8 cellular contexts compared by ENCODE assay signal in genomic region chr19:45451181-45451849, GRCh38. TPM values are rescaled to one million over a fixed set of nuclear protein-coding genes. Genes with fewer than 3 reads are reported as not detected.
DNase-seq lines count a peak whose midpoint lies in the region; ATAC-seq, FAIRE-seq and TF ChIP-seq lines count a peak whose summit lies in the region.

No MANE protein-coding gene starts in this region.

- CTCF ChIA-PET in HEK293T (lab: Yijun Ruan, JAX) = interaction anchor here (0.6 kb wide), 1 partner anchor 12 kb away, joined by 3 read pairs; no protein-coding TSS in a partner anchor

- H3K36me3 ChIP-seq in ACC112 (ENCODE audit: insufficient read depth, low read length) (no peaks in the 10 kb centered on the region), brain microvascular endothelial cell (replicated peaks) (no peaks in the 10 kb centered on the region), kidney epithelial cell (ENCODE audit: control insufficient read depth, insufficient read depth, low read length) (no peaks in the 10 kb centered on the region)

- peak overlapping the region; percentile 95 for H3K27ac Mint-ChIP-seq in stimulated activated memory B cell treated with anti-CD40 and anti-IgM and Interleukin-4, amounts not matched to agents 10 μg/mL and 1 μg/mL and 100 μg/mL, for 72 hours

- peak overlapping the region; percentile 89 for H3K27ac ChIP-seq in ACC112 (ENCODE audit: low read depth, low read length)
- H3K27ac ChIP-seq in brain microvascular endothelial cell = peak overlapping the region; percentile 96

- no peaks in the 10 kb centered on the region for H3K79me2 ChIP-seq in ACC112 (ENCODE audit: control insufficient read depth, insufficient read depth, low read length, unreplicated experiment)

- H2AFZ ChIP-seq in ACC112 (ENCODE audit: low read length, unreplicated experiment) = peak overlapping the region; percentile 12

- H3K27me3 ChIP-seq in ACC112 (ENCODE audit: insufficient read depth, low read length) = no peaks in the 10 kb centered on the region
- H3K27me3 ChIP-seq in brain microvascular endothelial cell (replicated peaks) = no peaks in the 10 kb centered on the region
- H3K27me3 ChIP-seq in kidney epithelial cell (ENCODE audit: control insufficient read depth, insufficient read depth, low read length) = no peaks in the 10 kb centered on the region

- H3K4me3 ChIP-seq in ACC112 (ENCODE audit: low read depth, low read length) = peak overlapping the region; percentile 90
- peak overlapping the region; percentile 75 for H3K4me3 ChIP-seq in brain microvascular endothelial cell (ENCODE audit: low read depth, low read length)
- peak overlapping the region; percentile 86 for H3K4me3 ChIP-seq in kidney epithelial cell (ENCODE audit: low read depth, low read length)

- H3K27me3 Mint-ChIP-seq in stimulated activated memory B cell treated with anti-CD40 and anti-IgM and Interleukin-4, amounts not matched to agents 10 μg/mL and 1 μg/mL and 100 μg/mL, for 72 hours = no peaks in the 10 kb centered on the region

- peaks cover 29% of the 10 kb centered on the region for H3K4me1 ChIP-seq in ACC112 (ENCODE audit: control insufficient read depth, insufficient read depth, low read length, unreplicated experiment)

- POLR2A ChIA-PET in HEK293T (lab: Yijun Ruan, JAX) = no interaction called here

- peaks cover 52% of the 10 kb centered on the region for H3K4me1 Mint-ChIP-seq in stimulated activated memory B cell treated with anti-CD40 and anti-IgM and Interleukin-4, amounts not matched to agents 10 μg/mL and 1 μg/mL and 100 μg/mL, for 72 hours

- peak; percentile 2 for ATAC-seq in stimulated activated memory B cell treated with anti-CD40 and anti-IgM and Interleukin-4, amounts not matched to agents 10 μg/mL and 1 μg/mL and 100 μg/mL, for 72 hours

- in situ Hi-C loops in brain microvascular endothelial cell (cut with HindIII; ENCODE audit: low pct_ligation_motif_present, low sequenced_read_pairs) = no loop called here

- TF ChIP-seq CTCF in brain microvascular endothelial cell (IDR thresholded peaks at IDR 0.05; ENCODE audit: low read depth, low read length, missing control alignments) (no peak), kidney epithelial cell (IDR thresholded peaks at IDR 0.05; ENCODE audit: insufficient read depth, low read length, poor library complexity, severe bottlenecking) (no peak)

- DNase-seq in GM19239 (ENCODE audit: insufficient read length, low spot score) = no peak
- DNase-seq in RKO (ENCODE audit: low spot score) = peak; percentile 52
- DNase-seq in brain microvascular endothelial cell = peak; percentile 86
- DNase-seq in kidney epithelial cell (ENCODE audit: low read depth) = no peak
- DNase-seq in HEK293T (ENCODE audit: extremely low spot score) = no peak
- DNase-seq in NCI-H2081 treated with DMSO at 0.1 percent for 48 hours (lab: John Stamatoyannopoulos, UW) = no peak

- FAIRE-seq in GM19239 (lab: Jason Lieb, UNC) = peak; percentile 76

- H3K36me3 Mint-ChIP-seq in stimulated activated memory B cell treated with anti-CD40 and anti-IgM and Interleukin-4, amounts not matched to agents 10 μg/mL and 1 μg/mL and 100 μg/mL, for 72 hours = no peaks in the 10 kb centered on the region

- H3K4me3 Mint-ChIP-seq in stimulated activated memory B cell treated with anti-CD40 and anti-IgM and Interleukin-4, amounts not matched to agents 10 μg/mL and 1 μg/mL and 100 μg/mL, for 72 hours = peak overlapping the region; percentile 79

- H3K9me3 Mint-ChIP-seq in stimulated activated memory B cell treated with anti-CD40 and anti-IgM and Interleukin-4, amounts not matched to agents 10 μg/mL and 1 μg/mL and 100 μg/mL, for 72 hours = no peaks in the 10 kb centered on the region

TF ChIP-seq in HEK293T, 16 proteins besides CTCF, POLR2A, EP300 and RAD21:
- TF ChIP-seq SUZ12 (IDR thresholded peaks at IDR 0.05) = no peak
- TF ChIP-seq PKNOX1 (IDR thresholded peaks at IDR 0.05) = no peak
- TF ChIP-seq FOXA1 (IDR thresholded peaks at IDR 0.05) = no peak
- TF ChIP-seq FOXM1 (IDR thresholded peaks at IDR 0.05; ENCODE audit: borderline replicate concordance) = no peak
- no peak for TF ChIP-seq ZNF384 (IDR thresholded peaks at IDR 0.05)
- TF ChIP-seq BHLHE40 (IDR thresholded peaks at IDR 0.05; ENCODE audit: borderline replicate concordance) = no peak
- no peak for TF ChIP-seq SP1 (IDR thresholded peaks at IDR 0.05)
- TF ChIP-seq ARNT (IDR thresholded peaks at IDR 0.05) = no peak
- TF ChIP-seq LEF1 (IDR thresholded peaks at IDR 0.05; ENCODE audit: borderline replicate concordance) = no peak
- no peak for TF ChIP-seq ELF4 (IDR thresholded peaks at IDR 0.05)
- no peak for TF ChIP-seq TARDBP (IDR thresholded peaks at IDR 0.05)
- TF ChIP-seq NFRKB (IDR thresholded peaks at IDR 0.05) = no peak

RNA-seq across cellular contexts. Expression of gene FOSB, which starts 16.5 kb away (rescaled TPM):
- 1.6 and 5.3 TPM in 2 replicates for total RNA-seq in kidney epithelial cell

RNA-seq across cellular contexts. Expression of gene ERCC1, which starts 27.6 kb away (rescaled TPM):
- total RNA-seq in kidney epithelial cell = 67.1 and 79.5 TPM in 2 replicates

RNA-seq across cellular contexts. Expression of gene POLR1G, which starts 44.9 kb away (rescaled TPM):
- 18.0 and 24.4 TPM in 2 replicates for total RNA-seq in kidney epithelial cell

RNA-seq across cellular contexts. Expression of gene RTN2, which starts 45.5 kb away (rescaled TPM):
- 13.4 and 18.5 TPM in 2 replicates for total RNA-seq in kidney epithelial cell

RNA-seq across cellular contexts. Expression of gene PPP1R13L, which starts 46.4 kb away (rescaled TPM):
- total RNA-seq in kidney epithelial cell = 30.9 and 34.5 TPM in 2 replicates

Comparison
In these comparisons a context has a peak if more than half of its experiments do, and no peak if none do; other contexts are left out.
1. DNase-seq: peak in RKO (single experiment) and brain microvascular endothelial cell (single experiment); none in GM19239 (single experiment), kidney epithelial cell (single experiment), HEK293T (single experiment) and NCI-H2081 treated with DMSO at 0.1 percent for 48 hours (single experiment).
2. Peak in every context shown above with its lines, with median percentiles within 50 percentile points of each other: H3K4me3 ChIP-seq.